ENCODE assay signal across 8 cellular contexts in the genomic region with DNA sequence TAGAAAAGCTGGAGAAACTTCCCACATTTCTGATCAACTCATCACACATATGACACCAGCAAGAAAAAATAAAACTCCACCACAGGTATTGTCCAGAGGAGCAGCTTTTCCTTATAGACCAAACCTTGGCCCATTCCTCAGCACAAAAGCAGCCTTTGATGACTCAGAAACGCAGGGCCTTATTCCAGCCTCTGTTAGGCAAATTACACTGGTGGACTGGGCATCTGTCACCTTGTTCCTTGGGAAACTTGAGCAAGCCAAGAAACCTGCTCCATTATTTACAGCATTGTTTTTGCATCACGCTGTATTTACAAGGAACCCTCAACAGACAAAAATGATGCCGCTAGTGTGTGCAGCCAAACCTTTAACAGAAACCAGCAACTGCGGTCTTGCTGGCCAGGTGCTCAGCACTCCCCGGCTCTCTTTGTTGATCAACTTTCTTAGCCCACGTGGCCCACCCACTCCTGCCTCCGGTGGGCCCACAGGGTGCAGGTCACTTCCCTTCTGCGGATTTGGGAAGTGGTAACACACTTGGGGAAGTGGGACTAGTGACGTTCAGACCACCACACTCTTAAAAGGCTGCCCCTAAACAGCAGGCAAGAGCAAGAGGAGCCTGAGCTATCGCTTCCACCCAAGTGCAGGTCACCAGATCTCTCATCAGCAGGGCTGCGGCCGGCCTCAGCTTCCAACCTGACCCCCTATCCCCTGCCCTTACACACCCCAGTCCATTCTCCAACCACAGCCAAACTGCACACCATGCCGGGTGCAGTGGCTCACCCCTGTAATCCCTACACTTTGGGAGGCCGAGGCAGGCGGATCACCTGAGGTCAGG. TPM values are rescaled to one million over a fixed set of nuclear protein-coding genes. Genes with fewer than 3 reads are reported as not detected.
DNase-seq lines count a peak whose midpoint lies in the region; ATAC-seq and TF ChIP-seq lines count a peak whose summit lies in the region.

No MANE protein-coding gene starts in this region.

- H3K4me1 ChIP-seq in neuronal stem cell (ENCODE audit: control insufficient read depth in 2 of 2, insufficient read depth in 1 of 2, low read depth in 1 of 2, low read length in 2 of 2) = peaks cover 4 to 7% of the 10 kb centered on the region in 2 donors

- H3K18ac ChIP-seq in neuronal stem cell (ENCODE audit: low read length) = no peak overlapping the region

- H3K23ac ChIP-seq in neuronal stem cell (ENCODE audit: low read depth, low read length, poor library complexity) = peak overlapping the region; percentile 55

- TF ChIP-seq CTCF in GM06990 (IDR thresholded peaks at IDR 0.05; ENCODE audit: insufficient read depth, low read length, poor library complexity, severe bottlenecking) (no peak), WTC11 (IDR thresholded peaks at IDR 0.05) (no peak)

- CTCF ChIA-PET in WTC11 (lab: Charles Lee) = no interaction called here

- no peak overlapping the region for H3K27ac ChIP-seq in neuronal stem cell (replicated peaks; ENCODE audit: low read length)

- POLR2A ChIA-PET in WTC11 (lab: Charles Lee) = no interaction called here

- H3K9me3 Mint-ChIP-seq in WTC11 = no peaks in the 10 kb centered on the region

- H3K27me3 Mint-ChIP-seq in WTC11 (ENCODE audit: low read depth) = no peaks in the 10 kb centered on the region; the same call in 1 of the 2 replicates

- no peak overlapping the region for H2BK5ac ChIP-seq in neuronal stem cell (ENCODE audit: low read length)

- WGBS in neuronal stem cell (ENCODE audit: extremely low coverage in 2 of 2, insufficient read length in 2 of 2, insufficient replicate concordance in 1 of 2), 2 donors = no CpG with 5 or more reads among the region's 15 CpGs

- H3K9ac ChIP-seq in neuronal stem cell (ENCODE audit: low read depth, low read length, poor library complexity) = no peak overlapping the region

- no peak overlapping the region for H2AFZ ChIP-seq in neuronal stem cell (ENCODE audit: low read length)

- peak overlapping the region; percentile 96 for H2AK5ac ChIP-seq in neuronal stem cell (ENCODE audit: low read depth, low read length)

- no peaks in the 10 kb centered on the region for H3K79me1 ChIP-seq in neuronal stem cell (ENCODE audit: low read depth, low read length)

- DNase-seq in GM06990 (ENCODE audit: extremely low read depth, insufficient read length) (peak; percentile 80), WTC11 (ENCODE audit: low spot score) (no peak), neuronal stem cell (ENCODE audit: low spot score) (no peak), NCI-H2029 (lab: John Stamatoyannopoulos, UW) (no peak), NCI-H1417 (lab: John Stamatoyannopoulos, UW) (no peak)
- DNase-seq in stimulated activated CD4-positive, alpha-beta T cell treated with anti-CD3 and anti-CD28 coated beads, Interleukin-12 subunit alpha, Interleukin-12 subunit beta, amount 100 ng/mL, for 4 hours = no peak

- peak overlapping the region; percentile 21 for H3K14ac ChIP-seq in neuronal stem cell (ENCODE audit: low read length)

- no peak overlapping the region for H2BK12ac ChIP-seq in neuronal stem cell (ENCODE audit: low read length)

- H3K4me2 ChIP-seq in neuronal stem cell (ENCODE audit: insufficient read depth, low read length, poor library complexity, severe bottlenecking) = no peak overlapping the region

- H3K27me3 ChIP-seq in GM06990 (replicated peaks; ENCODE audit: control insufficient read depth, insufficient read depth, low read length) (no peaks in the 10 kb centered on the region), neuronal stem cell (ENCODE audit: control insufficient read depth in 3 of 3, insufficient read depth in 3 of 3, low read depth in 1 of 3, low read length in 3 of 3) (peaks cover 0 to 12% (median 12%) of the 10 kb centered on the region in 3 experiments)

- H3K4me3 ChIP-seq in GM06990 (replicated peaks; ENCODE audit: low read depth, low read length) (peak overlapping the region; percentile 76), neuronal stem cell (ENCODE audit: low read length in 2 of 2) (peak overlapping the region in 1 of 2 donors; percentile 57)

- H3K4ac ChIP-seq in neuronal stem cell (ENCODE audit: low read length) = no peak overlapping the region

- no peaks in the 10 kb centered on the region for H3K36me3 Mint-ChIP-seq in WTC11

- no peak overlapping the region for H2BK120ac ChIP-seq in neuronal stem cell (ENCODE audit: low read depth, low read length)

- H3K4me1 Mint-ChIP-seq in WTC11 = peaks cover 52% of the 10 kb centered on the region

- H3K36me3 ChIP-seq in GM06990 (ENCODE audit: control insufficient read depth, insufficient read depth, low read length) (0 out of 2 replicates have a peak, but pooled peaks cover 1% of the 10 kb centered on the region), neuronal stem cell (replicated peaks in 1 of 2; ENCODE audit: control insufficient read depth in 2 of 2, insufficient read depth in 2 of 2, low read length in 2 of 2) (no peaks in the 10 kb centered on the region)

- H3K4me3 Mint-ChIP-seq in WTC11 = peak overlapping the region; percentile 93

- peak overlapping the region; percentile 65 for H3K27ac Mint-ChIP-seq in WTC11

- H4K8ac ChIP-seq in neuronal stem cell (ENCODE audit: low read depth, low read length) = no peak overlapping the region

- H2BK15ac ChIP-seq in neuronal stem cell (ENCODE audit: low read length) = no peak overlapping the region

- ATAC-seq in GM19397 (IDR thresholded peaks at IDR 0.05; ENCODE audit: unreplicated experiment) (peak; percentile 44), HG03354 (IDR thresholded peaks at IDR 0.05; ENCODE audit: poor library complexity, severe bottlenecking, unreplicated experiment) (peak; percentile 67), WTC11 (no peak)

- H4K91ac ChIP-seq in neuronal stem cell (ENCODE audit: low read depth, low read length, poor library complexity) = no peak overlapping the region

- H3K9me3 ChIP-seq in neuronal stem cell (replicated peaks in 1 of 2; ENCODE audit: control insufficient read depth in 2 of 2, insufficient read depth in 1 of 2, low read depth in 1 of 2, low read length in 2 of 2) = no peaks in the 10 kb centered on the region

TF ChIP-seq in WTC11, 78 proteins besides CTCF, POLR2A, EP300 and RAD21:
- TF ChIP-seq ZNF671 (CRISPR knock-in tag; IDR thresholded peaks at IDR 0.05) = no peak
- TF ChIP-seq KAT7 (CRISPR knock-in tag; IDR thresholded peaks at IDR 0.05; ENCODE audit: borderline replicate concordance) = no peak
- TF ChIP-seq ELF4 (CRISPR knock-in tag; IDR thresholded peaks at IDR 0.05; ENCODE audit: low read depth) = no peak
- no peak for TF ChIP-seq ETV6 (CRISPR knock-in tag; IDR thresholded peaks at IDR 0.05)
- no peak for TF ChIP-seq RORB (CRISPR knock-in tag; IDR thresholded peaks at IDR 0.05)
- TF ChIP-seq EMX1 (CRISPR knock-in tag; IDR thresholded peaks at IDR 0.05) = no peak

RNA-seq across cellular contexts. Expression of a gene that starts 1.5 kb away (rescaled TPM):
- total RNA-seq in WTC11 (2021) = 12.2 to 17.4 TPM (median 15.8 TPM) in 3 replicates
- polyA plus RNA-seq in neuronal stem cell (2013, experiment 1 of 2) = 3.1 TPM
- 3.1 TPM for polyA plus RNA-seq in neuronal stem cell (2013, experiment 2 of 2)
